11 cellular contexts compared by ENCODE assay signal in the genomic region with DNA sequence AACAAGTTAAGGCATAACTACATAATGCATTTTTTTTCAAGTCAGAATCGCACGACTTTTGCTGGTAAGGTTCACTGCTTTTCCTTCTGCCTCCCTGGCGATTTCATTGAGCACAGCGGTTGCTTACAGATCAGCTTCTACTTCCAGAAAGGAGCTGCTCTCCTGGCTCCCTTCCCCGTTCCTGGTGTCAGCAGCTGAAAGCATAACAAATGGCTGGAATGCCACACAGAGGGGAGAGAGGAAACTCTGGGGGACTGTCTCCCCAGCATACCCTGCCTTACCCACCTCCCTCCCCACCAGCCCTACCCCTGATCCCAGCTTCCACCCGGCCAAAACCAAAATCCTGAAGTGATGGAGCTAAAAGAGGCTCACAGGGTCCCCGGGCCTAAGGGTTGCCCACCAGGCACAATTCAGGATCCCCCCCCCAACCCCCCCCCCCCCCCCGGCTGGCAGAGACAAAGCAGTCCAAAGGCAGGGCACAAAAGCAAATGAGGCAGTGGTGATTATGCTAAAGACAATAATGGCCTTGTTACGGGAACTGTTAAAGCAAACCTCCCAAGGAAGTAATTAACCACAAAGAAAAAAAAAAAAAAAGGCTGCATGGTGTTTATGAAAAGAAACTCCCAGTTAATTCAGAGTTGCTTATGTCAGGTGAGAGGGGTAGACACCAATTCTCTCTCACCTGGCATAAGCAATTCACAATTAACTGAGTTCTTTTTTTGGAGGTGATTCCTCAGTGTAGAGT.
A peak's percentile ranks its signal among the peaks of the same experiment; 100 is the strongest.
DNase-seq lines count a peak whose midpoint lies in the region; ATAC-seq and TF ChIP-seq lines count a peak whose summit lies in the region.
"Had no signal": no experiment of that assay in that cellular context is flagged by ENCODE, and none has a peak within 500 bp of the region (broad histone marks: within the 10 kb centered on the region; RNA-seq: fewer than 3 reads in every experiment).

No MANE protein-coding gene starts in this region.

- peaks cover 31% of the 10 kb centered on the region for H3K27me3 Mint-ChIP-seq in T-helper 17 cell

- H3K4me3 ChIP-seq in left ventricle myocardium inferior (no peak overlapping the region), right cardiac atrium (ENCODE audit: low read length) (no peak overlapping the region), GM23248 (no peak overlapping the region), BE2C (ENCODE audit: low read depth, low read length) (no peak overlapping the region)

- in situ Hi-C loops in GM23248 (cut with MboI), result no loop called here

- peaks cover 3% of the 10 kb centered on the region for H3K4me1 Mint-ChIP-seq in T-helper 17 cell

- H3K4me1 ChIP-seq in left ventricle myocardium inferior (peaks cover 84% of the 10 kb centered on the region), right cardiac atrium (ENCODE audit: control insufficient read depth, insufficient read depth, low read length) (peaks cover under 1% of the 10 kb centered on the region), GM23248 (ENCODE audit: insufficient read depth) (no peaks in the 10 kb centered on the region), BE2C (peaks cover 32% of the 10 kb centered on the region)

- intact Hi-C loops in left ventricle myocardium inferior (cut with micrococcal nuclease) (no loop called here), right cardiac atrium (cut with DNase I) (no loop called here)

- peaks cover 10% of the 10 kb centered on the region for H3K27me3 ChIP-seq in left ventricle myocardium inferior (ENCODE audit: low read depth)
- no peaks in the 10 kb centered on the region for H3K27me3 ChIP-seq in right cardiac atrium (ENCODE audit: control insufficient read depth, insufficient read depth)
- no peaks in the 10 kb centered on the region for H3K27me3 ChIP-seq in GM23248 (replicated peaks; ENCODE audit: insufficient read depth)
- no peaks in the 10 kb centered on the region; the same call in 1 of the 2 replicates for H3K27me3 ChIP-seq in BE2C

- DNase-seq in left ventricle myocardium inferior (no peak), right cardiac atrium (no peak), T-helper 17 cell (no peak), kidney glomerular epithelial cell (lab: John Stamatoyannopoulos, UW) (peak; percentile 64), GM23248 (no peak), epidermal melanocyte (ENCODE audit: insufficient read length, low spot score) (no peak), BE2C (no peak)
- DNase-seq in NK-92 treated with Interleukin-12 subunit alpha and Interleukin-12 subunit beta, amount 100 ng/mL, for 24 hours (lab: John Stamatoyannopoulos, UW), result no peak
- DNase-seq: activated CD8-positive, alpha-beta memory T cell treated with anti-CD3 and anti-CD28 coated beads, Interleukin-2, amount 50 U/mL, for 48 hours; effector CD4-positive, alpha-beta T cell had no signal

- no peak for ATAC-seq in right cardiac atrium
- no peak for ATAC-seq in T-helper 17 cell

- no peaks in the 10 kb centered on the region for H3K79me2 ChIP-seq in GM23248 (ENCODE audit: insufficient read depth)

- H3K36me3 ChIP-seq in left ventricle myocardium inferior (no peaks in the 10 kb centered on the region), GM23248 (ENCODE audit: low read depth) (peaks cover 15% of the 10 kb centered on the region; the same call in 1 of the 2 replicates), BE2C (no peaks in the 10 kb centered on the region)

- no peaks in the 10 kb centered on the region for H3K9me2 ChIP-seq in GM23248 (ENCODE audit: insufficient read depth)

- H3K36me3 Mint-ChIP-seq in T-helper 17 cell (ENCODE audit: low read depth), result no peaks in the 10 kb centered on the region

- no peak overlapping the region for H3K4me2 ChIP-seq in GM23248 (ENCODE audit: unreplicated experiment)

- H3K27ac Mint-ChIP-seq in T-helper 17 cell, result peak overlapping the region; percentile 41
- H3K27ac Mint-ChIP-seq: type B pancreatic cell had no signal

- TF ChIP-seq CTCF in left ventricle myocardium inferior (IDR thresholded peaks at IDR 0.05; ENCODE audit: borderline replicate concordance), result no peak
- TF ChIP-seq CTCF in BE2C (IDR thresholded peaks at IDR 0.05; ENCODE audit: low read depth, low read length), result no peak

- H3K9me3 ChIP-seq in left ventricle myocardium inferior (replicated peaks) (no peaks in the 10 kb centered on the region), right cardiac atrium (ENCODE audit: control insufficient read depth, low read length) (no peaks in the 10 kb centered on the region), T-helper 17 cell (ENCODE audit: control insufficient read depth, low read length, poor library complexity, severe bottlenecking) (no peaks in the 10 kb centered on the region), GM23248 (ENCODE audit: low read depth) (no peaks in the 10 kb centered on the region), BE2C (no peaks in the 10 kb centered on the region)

- H4K20me1 ChIP-seq in GM23248 (ENCODE audit: insufficient read depth), result no peaks in the 10 kb centered on the region

- H3K9ac ChIP-seq in GM23248, result no peak overlapping the region

- no peak overlapping the region for H3K4me3 Mint-ChIP-seq in T-helper 17 cell
- H3K4me3 Mint-ChIP-seq: type B pancreatic cell had no signal

- H2AFZ ChIP-seq in GM23248, result no peak overlapping the region

- H3K27ac ChIP-seq in left ventricle myocardium inferior (replicated peaks), result peak overlapping the region; percentile 35
- H3K27ac ChIP-seq in right cardiac atrium (ENCODE audit: low read length), result no peak overlapping the region
- no peak overlapping the region for H3K27ac ChIP-seq in GM23248

- no peaks in the 10 kb centered on the region for H3F3A ChIP-seq in GM23248 (ENCODE audit: insufficient read depth)

- WGBS in right cardiac atrium, result 32% methylated on average over 9 of the region's 9 CpGs
- 41 to 48% methylated on average over 8 to 9 of the region's 9 CpGs for WGBS in GM23248 (ENCODE audit: low coverage in 1 of 2, low lambda C conversion rate in 2 of 2, missing lambda C conversion rate in 2 of 2), 2 experiments
